ENCODE assay signal across 9 cellular contexts in genomic region chr17:8223356-8224063, GRCh38. TPM values are rescaled to one million over a fixed set of nuclear protein-coding genes. Genes with fewer than 3 reads are reported as not detected.
DNase-seq lines count a peak whose midpoint lies in the region; ATAC-seq, FAIRE-seq and TF ChIP-seq lines count a peak whose summit lies in the region.
"Had no signal": no experiment of that assay in that cellular context is flagged by ENCODE, and none has a peak within 500 bp of the region (broad histone marks: within the 10 kb centered on the region; RNA-seq: fewer than 3 reads in every experiment).

No MANE protein-coding gene starts in this region.

- ATAC-seq in activated CD8-positive, alpha-beta T cell treated with anti-CD3 and anti-CD28 coated beads for 36 hours = peak; percentile 26
- ATAC-seq in thoracic aorta (ENCODE audit: insufficient number of reproducible peaks, low FRiP score, low read depth) (no peak), GM21528 (IDR thresholded peaks at IDR 0.05; ENCODE audit: low FRiP score, unreplicated experiment) (no peak)

- no peak for TF ChIP-seq POLR2A in endothelial cell of umbilical vein (IDR thresholded peaks at IDR 0.05; ENCODE audit: low read depth, low read length)

- intact Hi-C loops in CD14-positive monocyte (cut with micrococcal nuclease) = loop anchor here (2.0 to 5.0 kb wide), 6 partner anchors 23 to 106 kb away; partner anchors contain the start of genes ALOXE3 (in 1 of the 2), BORCS6 (in 1 of the 2), CTC1 (in 1 of the 2) and PFAS (in 1 of the 2)
- intact Hi-C loops in activated CD8-positive, alpha-beta T cell treated with anti-CD3 and anti-CD28 coated beads for 36 hours (cut with micrococcal nuclease) = loop anchor here (2.0 to 5.0 kb wide), 3 partner anchors 79 to 105 kb away; partner anchors contain the start of gene ALOXE3
- intact Hi-C loops in endothelial cell of umbilical vein (cut with micrococcal nuclease) = no loop called here

- H3K36me3 ChIP-seq in GM23248 (ENCODE audit: low read depth) (no peaks in the 10 kb centered on the region), endothelial cell of umbilical vein (ENCODE audit: control insufficient read depth in 2 of 2, extremely low read depth in 1 of 2, insufficient read depth in 2 of 2, low read length in 2 of 2) (peaks cover 0 to 8% of the 10 kb centered on the region in 2 experiments), thoracic aorta (peaks cover 11% of the 10 kb centered on the region)

- peak overlapping the region; percentile 94 for H3K27ac ChIP-seq in GM23248
- H3K27ac ChIP-seq in endothelial cell of umbilical vein (ENCODE audit: insufficient read depth, low read depth, low read length) = peak overlapping the region; percentile 90
- peak overlapping the region; percentile 97 to 100 for H3K27ac ChIP-seq in thoracic aorta

- peaks cover 57% of the 10 kb centered on the region for H3F3A ChIP-seq in GM23248 (ENCODE audit: insufficient read depth)

- FAIRE-seq in endothelial cell of umbilical vein (lab: Jason Lieb, UNC) = no peak
- FAIRE-seq: TTC549 had no signal

- no peaks in the 10 kb centered on the region for H3K9me3 ChIP-seq in GM23248 (ENCODE audit: low read depth)
- H3K9me3 ChIP-seq in endothelial cell of umbilical vein (replicated peaks; ENCODE audit: control insufficient read depth, insufficient read depth, low read length) = no peaks in the 10 kb centered on the region
- H3K9me3 ChIP-seq in thoracic aorta = no peaks in the 10 kb centered on the region

- H3K9ac ChIP-seq in GM23248 (peak overlapping the region; percentile 92), endothelial cell of umbilical vein (replicated peaks; ENCODE audit: extremely low read depth, insufficient read depth, low read length) (peak overlapping the region; percentile 66)

- H3K4me2 ChIP-seq in GM23248 (ENCODE audit: unreplicated experiment) = peak overlapping the region; percentile 94
- H3K4me2 ChIP-seq in endothelial cell of umbilical vein (ENCODE audit: insufficient read depth, low read length) = peak overlapping the region; percentile 60

- H3K9me3 Mint-ChIP-seq in CD14-positive monocyte = peaks cover 0 to 3% (median 0%) of the 10 kb centered on the region in 7 donors
- no peaks in the 10 kb centered on the region for H3K9me3 Mint-ChIP-seq in activated CD8-positive, alpha-beta T cell treated with anti-CD3 and anti-CD28 coated beads for 36 hours

- POLR2A ChIA-PET in activated CD8-positive, alpha-beta T cell treated with anti-CD3 and anti-CD28 coated beads for 36 hours (lab: Charles Lee) = interaction anchor here (0.7 to 8.8 kb wide), 21 partner anchors 10 to 981 kb away, joined by 3 to 232 read pairs (median 6); partner anchors contain the start of genes ALOXE3, AURKB, BORCS6 and CTC1
- POLR2A ChIA-PET in endothelial cell of umbilical vein (lab: Charles Lee) = interaction anchor here (0.9 to 1.1 kb wide), 2 partner anchors 25 to 50 kb away, joined by 4 to 6 read pairs; no protein-coding TSS in a partner anchor

- H3K27ac Mint-ChIP-seq in CD14-positive monocyte = peak overlapping the region; percentile 98 to 99 (median 98)
- peak overlapping the region; percentile 99 for H3K27ac Mint-ChIP-seq in activated CD8-positive, alpha-beta T cell treated with anti-CD3 and anti-CD28 coated beads for 36 hours

- WGBS in GM23248 (ENCODE audit: low coverage in 1 of 2, low lambda C conversion rate in 2 of 2, missing lambda C conversion rate in 2 of 2), 2 experiments = 3 to 4% methylated on average over 27 of the region's 27 CpGs

- no peak for DNase-seq in CD14-positive monocyte (ENCODE audit: low spot score)
- peak; percentile 71 for DNase-seq in GM23248
- peak; percentile 32 for DNase-seq in NCI-H226
- DNase-seq in activated CD8-positive, alpha-beta T cell treated with anti-CD3 and anti-CD28 coated beads for 36 hours = peak; percentile 80
- DNase-seq in endothelial cell of umbilical vein (ENCODE audit: low read depth, low spot score) = no peak
- peak; percentile 47 for DNase-seq in mucosa of gallbladder (ENCODE audit: low spot score)
- DNase-seq in thoracic aorta (ENCODE audit: low spot score) = no peak

- no peaks in the 10 kb centered on the region for H4K20me1 ChIP-seq in GM23248 (ENCODE audit: insufficient read depth)
- no peaks in the 10 kb centered on the region for H4K20me1 ChIP-seq in endothelial cell of umbilical vein (replicated peaks; ENCODE audit: control insufficient read depth, extremely low read depth, insufficient read depth, low read length)

- H3K9me1 ChIP-seq in endothelial cell of umbilical vein (replicated peaks; ENCODE audit: control insufficient read depth, extremely low read depth, insufficient read depth, low read length) = no peaks in the 10 kb centered on the region

- H3K27me3 ChIP-seq in GM23248 (replicated peaks; ENCODE audit: insufficient read depth) = no peaks in the 10 kb centered on the region
- no peaks in the 10 kb centered on the region for H3K27me3 ChIP-seq in endothelial cell of umbilical vein (ENCODE audit: control insufficient read depth in 2 of 2, insufficient read depth in 2 of 2, low read length in 2 of 2)
- no peaks in the 10 kb centered on the region for H3K27me3 ChIP-seq in thoracic aorta (replicated peaks; ENCODE audit: insufficient read depth)

- BruUV-seq in endothelial cell of umbilical vein (replicated peaks; lab: Mats Ljungman, UMichigan) = TSS peak; percentile 19

- H3K36me3 Mint-ChIP-seq in CD14-positive monocyte = peaks cover 34 to 39% of the 10 kb centered on the region in 2 donors
- H3K36me3 Mint-ChIP-seq in activated CD8-positive, alpha-beta T cell treated with anti-CD3 and anti-CD28 coated beads for 36 hours (ENCODE audit: low read depth) = peaks cover 32% of the 10 kb centered on the region

- H3K9me2 ChIP-seq in GM23248 (ENCODE audit: insufficient read depth) = no peaks in the 10 kb centered on the region

- H3K4me3 Mint-ChIP-seq in CD14-positive monocyte = peak overlapping the region; percentile 96 to 98
- peak overlapping the region; percentile 97 for H3K4me3 Mint-ChIP-seq in activated CD8-positive, alpha-beta T cell treated with anti-CD3 and anti-CD28 coated beads for 36 hours

- H3K4me1 ChIP-seq in GM23248 (ENCODE audit: insufficient read depth) = peaks cover 17% of the 10 kb centered on the region; the same call in 1 of the 2 replicates
- H3K4me1 ChIP-seq in endothelial cell of umbilical vein (ENCODE audit: control insufficient read depth, extremely low read depth, insufficient read depth, low read length) = peaks cover 9% of the 10 kb centered on the region
- H3K4me1 ChIP-seq in thoracic aorta (ENCODE audit: control insufficient read depth in 1 of 2, low read depth in 2 of 2) = peaks cover 9 to 21% of the 10 kb centered on the region in 2 donors

- dilution Hi-C loops in endothelial cell of umbilical vein (cut with MboI; ENCODE audit: extremely low pct_ligation_motif_present, low sequenced_read_pairs) = no loop called here

- H2AFZ ChIP-seq in GM23248 (peak overlapping the region; percentile 83), endothelial cell of umbilical vein (ENCODE audit: low read depth, low read length) (peak overlapping the region; percentile 57)

- H3K4me3 ChIP-seq in GM23248 (peak overlapping the region; percentile 86), endothelial cell of umbilical vein (replicated peaks in 1 of 3; ENCODE audit: insufficient read depth in 1 of 3, low read depth in 1 of 3, low read length in 3 of 3) (peak overlapping the region in 2 of 3 experiments; percentile 41 to 58), thoracic aorta (peak overlapping the region; percentile 94)

- peaks cover 48% of the 10 kb centered on the region for H3K4me1 Mint-ChIP-seq in CD14-positive monocyte
- H3K4me1 Mint-ChIP-seq in activated CD8-positive, alpha-beta T cell treated with anti-CD3 and anti-CD28 coated beads for 36 hours (ENCODE audit: low read depth) = peaks cover 34% of the 10 kb centered on the region

- CTCF ChIA-PET in activated CD8-positive, alpha-beta T cell treated with anti-CD3 and anti-CD28 coated beads for 36 hours (lab: Charles Lee) = interaction anchor here (0.9 to 4.9 kb wide), 15 partner anchors 18 to 160 kb away, joined by 3 to 47 read pairs (median 4); partner anchors contain the start of genes ALOXE3, BORCS6, CTC1 and PER1
- CTCF ChIA-PET in endothelial cell of umbilical vein (lab: Charles Lee) = interaction anchor here (1.0 to 3.4 kb wide), 8 partner anchors 14 to 163 kb away, joined by 3 to 34 read pairs (median 4); partner anchors contain the start of genes BORCS6 and CTC1

- no peaks in the 10 kb centered on the region for H3K79me2 ChIP-seq in GM23248 (ENCODE audit: insufficient read depth)
- H3K79me2 ChIP-seq in endothelial cell of umbilical vein (ENCODE audit: control insufficient read depth, insufficient read depth, low read length) = no peaks in the 10 kb centered on the region

- in situ Hi-C loops in GM23248 (cut with MboI) = no loop called here

- peak; percentile 24 for TF ChIP-seq CTCF in CD14-positive monocyte (IDR thresholded peaks at IDR 0.05)
- TF ChIP-seq CTCF in activated CD8-positive, alpha-beta T cell treated with anti-CD3 and anti-CD28 coated beads for 36 hours (IDR thresholded peaks at IDR 0.05) = no peak
- no peak for TF ChIP-seq CTCF in endothelial cell of umbilical vein (IDR thresholded peaks at IDR 0.05; ENCODE audit: extremely low read depth in 1 of 2, insufficient read depth in 1 of 2, low read depth in 1 of 2, low read length in 2 of 2)
- no peak for TF ChIP-seq CTCF in thoracic aorta (IDR thresholded peaks at IDR 0.05)

- peaks cover 0 to 5% (median 0%) of the 10 kb centered on the region in 3 donors for H3K27me3 Mint-ChIP-seq in CD14-positive monocyte (ENCODE audit: low read depth in 3 of 3)
- peaks cover 8% of the 10 kb centered on the region for H3K27me3 Mint-ChIP-seq in activated CD8-positive, alpha-beta T cell treated with anti-CD3 and anti-CD28 coated beads for 36 hours

RNA-seq across cellular contexts. Expression of gene AURKB, which starts 13.1 kb away (rescaled TPM):
- polyA plus RNA-seq in CD14-positive monocyte = under 1 TPM; 0.38 to 0.79 TPM
- total RNA-seq in GM23248 (2014; rRNA removed; shearing (Covaris generic)) = 9.4 and 18.4 TPM in 2 replicates
- 22.9 and 24.1 TPM in 2 replicates for polyA plus RNA-seq in GM23248 (2016; fragmentation: Nextera tagmentation; extraction: Ambion mirVana)
- total RNA-seq in activated CD8-positive, alpha-beta T cell treated with anti-CD3 and anti-CD28 coated beads for 36 hours = 100 to 1,000 TPM; 170 to 174 TPM
- total RNA-seq in endothelial cell of umbilical vein = 104 and 107 TPM in 2 replicates
- 67.8 and 69.2 TPM in 2 replicates for polyA plus RNA-seq in endothelial cell of umbilical vein
- polyA plus RNA-seq in endothelial cell of umbilical vein (2011; cell fraction: cytosol; rRNA removed) = 49.1 and 58.3 TPM in 2 replicates
- polyA plus RNA-seq in endothelial cell of umbilical vein (2011; cell fraction: nucleus; rRNA removed) = 205 and 232 TPM in 2 replicates
- 40.6 and 74.7 TPM in 2 replicates for polyA plus RNA-seq in endothelial cell of umbilical vein (2012)
- polyA minus RNA-seq in endothelial cell of umbilical vein = 39.4 and 45.9 TPM in 2 replicates
- 30.4 TPM for polyA minus RNA-seq in endothelial cell of umbilical vein (2011; cell fraction: cytosol; rRNA and poly(A)+ RNA removed)
- 59.3 and 75.2 TPM in 2 replicates for polyA minus RNA-seq in endothelial cell of umbilical vein (2011; cell fraction: nucleus; rRNA and poly(A)+ RNA removed)
- total RNA-seq in mucosa of gallbladder = 1.9 TPM
- total RNA-seq in thoracic aorta = 1 to 10 TPM in 1 of 2 donors, not detected in 1; 1.6 TPM

RNA-seq across cellular contexts. Expression of gene CTC1, which starts 24.3 kb away (rescaled TPM):
- 1 to 10 TPM; 2.2 to 4.1 TPM for polyA plus RNA-seq in CD14-positive monocyte
- 2.0 and 7.0 TPM in 2 replicates for total RNA-seq in GM23248 (2014; rRNA removed; shearing (Covaris generic))
- polyA plus RNA-seq in GM23248 (2016; fragmentation: Nextera tagmentation; extraction: Ambion mirVana) = 5.4 and 6.0 TPM in 2 replicates
- total RNA-seq in activated CD8-positive, alpha-beta T cell treated with anti-CD3 and anti-CD28 coated beads for 36 hours = 10 to 100 TPM; 53.0 to 60.3 TPM
- total RNA-seq in endothelial cell of umbilical vein = 49.9 and 53.2 TPM in 2 replicates
- polyA plus RNA-seq in endothelial cell of umbilical vein = 36.3 and 38.3 TPM in 2 replicates
- polyA plus RNA-seq in endothelial cell of umbilical vein (2011; cell fraction: cytosol; rRNA removed) = 16.1 and 20.2 TPM in 2 replicates
- 193 and 243 TPM in 2 replicates for polyA plus RNA-seq in endothelial cell of umbilical vein (2011; cell fraction: nucleus; rRNA removed)
- 19.8 and 23.3 TPM in 2 replicates for polyA plus RNA-seq in endothelial cell of umbilical vein (2012)
- 32.1 and 64.0 TPM in 2 replicates for polyA minus RNA-seq in endothelial cell of umbilical vein
- 7.5 TPM for polyA minus RNA-seq in endothelial cell of umbilical vein (2011; cell fraction: cytosol; rRNA and poly(A)+ RNA removed)
- polyA minus RNA-seq in endothelial cell of umbilical vein (2011; cell fraction: nucleus; rRNA and poly(A)+ RNA removed) = 59.5 and 74.4 TPM in 2 replicates
- total RNA-seq in mucosa of gallbladder = 66.3 TPM
- 10 to 100 TPM; 25.3 to 38.6 TPM for total RNA-seq in thoracic aorta

RNA-seq across cellular contexts. Expression of gene PFAS, which starts 25.6 kb away (rescaled TPM):
- polyA plus RNA-seq in CD14-positive monocyte (1 to 10 TPM; 4.1 to 4.4 TPM), GM23248 (2016; fragmentation: Nextera tagmentation; extraction: Ambion mirVana) (14.8 and 16.0 TPM in 2 replicates), endothelial cell of umbilical vein (31.4 and 34.1 TPM in 2 replicates)
- 13.4 and 33.0 TPM in 2 replicates for total RNA-seq in GM23248 (2014; rRNA removed; shearing (Covaris generic))
- total RNA-seq in activated CD8-positive, alpha-beta T cell treated with anti-CD3 and anti-CD28 coated beads for 36 hours = 100 to 1,000 TPM; 152 to 157 TPM
- total RNA-seq in endothelial cell of umbilical vein (84.1 and 108 TPM in 2 replicates), mucosa of gallbladder (31.4 TPM), thoracic aorta (10 to 100 TPM; 13.2 to 15.2 TPM)
- 21.0 and 21.9 TPM in 2 replicates for polyA plus RNA-seq in endothelial cell of umbilical vein (2011; cell fraction: cytosol; rRNA removed)
- polyA plus RNA-seq in endothelial cell of umbilical vein (2011; cell fraction: nucleus; rRNA removed) = 155 and 168 TPM in 2 replicates
- polyA plus RNA-seq in endothelial cell of umbilical vein (2012) = 40.9 and 65.9 TPM in 2 replicates
- polyA minus RNA-seq in endothelial cell of umbilical vein = 113 and 126 TPM in 2 replicates
- 63.9 TPM for polyA minus RNA-seq in endothelial cell of umbilical vein (2011; cell fraction: cytosol; rRNA and poly(A)+ RNA removed)
- polyA minus RNA-seq in endothelial cell of umbilical vein (2011; cell fraction: nucleus; rRNA and poly(A)+ RNA removed) = 64.9 and 69.7 TPM in 2 replicates

RNA-seq across cellular contexts. Expression of gene BORCS6, which starts 33.5 kb away (rescaled TPM):
- polyA plus RNA-seq in CD14-positive monocyte (10 to 100 TPM; 13.9 to 14.1 TPM), GM23248 (2016; fragmentation: Nextera tagmentation; extraction: Ambion mirVana) (3.4 and 4.5 TPM in 2 replicates), endothelial cell of umbilical vein (8.0 and 9.7 TPM in 2 replicates)
- total RNA-seq in GM23248 (2014; rRNA removed; shearing (Covaris generic)) = 3.9 and 5.6 TPM in 2 replicates
- 1 to 10 TPM; 5.5 to 6.2 TPM for total RNA-seq in activated CD8-positive, alpha-beta T cell treated with anti-CD3 and anti-CD28 coated beads for 36 hours
- total RNA-seq in endothelial cell of umbilical vein (8.3 and 9.0 TPM in 2 replicates), mucosa of gallbladder (12.4 TPM), thoracic aorta (10 to 100 TPM; 11.9 to 13.8 TPM)
- 4.8 and 6.6 TPM in 2 replicates for polyA plus RNA-seq in endothelial cell of umbilical vein (2011; cell fraction: cytosol; rRNA removed)
- polyA plus RNA-seq in endothelial cell of umbilical vein (2011; cell fraction: nucleus; rRNA removed) = 2.5 and 2.8 TPM in 2 replicates
- polyA plus RNA-seq in endothelial cell of umbilical vein (2012) = 3.7 and 4.4 TPM in 2 replicates
- 3.1 and 4.6 TPM in 2 replicates for polyA minus RNA-seq in endothelial cell of umbilical vein
- 8.5 TPM for polyA minus RNA-seq in endothelial cell of umbilical vein (2011; cell fraction: cytosol; rRNA and poly(A)+ RNA removed)
- polyA minus RNA-seq in endothelial cell of umbilical vein (2011; cell fraction: nucleus; rRNA and poly(A)+ RNA removed) = 1.0 and 2.1 TPM in 2 replicates

RNA-seq across cellular contexts. Expression of gene TMEM107, which starts 47.3 kb away (rescaled TPM):
- polyA plus RNA-seq in CD14-positive monocyte (10 to 100 TPM; 31.4 to 37.4 TPM), GM23248 (2016; fragmentation: Nextera tagmentation; extraction: Ambion mirVana) (20.6 and 20.9 TPM in 2 replicates), endothelial cell of umbilical vein (31.6 and 36.9 TPM in 2 replicates)
- total RNA-seq in GM23248 (2014; rRNA removed; shearing (Covaris generic)) = 11.6 TPM in 2 replicates
- 10 to 100 TPM; 33.4 to 35.9 TPM for total RNA-seq in activated CD8-positive, alpha-beta T cell treated with anti-CD3 and anti-CD28 coated beads for 36 hours
- total RNA-seq in endothelial cell of umbilical vein (20.0 and 20.4 TPM in 2 replicates), mucosa of gallbladder (22.5 TPM), thoracic aorta (10 to 100 TPM in 1 of 2 donors, 1 to 10 TPM in 1; 8.4 to 32.1 TPM)
- polyA plus RNA-seq in endothelial cell of umbilical vein (2011; cell fraction: cytosol; rRNA removed) = 19.7 and 20.9 TPM in 2 replicates
- polyA plus RNA-seq in endothelial cell of umbilical vein (2011; cell fraction: nucleus; rRNA removed) = 13.5 and 14.4 TPM in 2 replicates
- 15.9 and 18.3 TPM in 2 replicates for polyA plus RNA-seq in endothelial cell of umbilical vein (2012)
- polyA minus RNA-seq in endothelial cell of umbilical vein = 80.7 and 114 TPM in 2 replicates
- 29.3 TPM for polyA minus RNA-seq in endothelial cell of umbilical vein (2011; cell fraction: cytosol; rRNA and poly(A)+ RNA removed)
- 65.0 and 76.3 TPM in 2 replicates for polyA minus RNA-seq in endothelial cell of umbilical vein (2011; cell fraction: nucleus; rRNA and poly(A)+ RNA removed)

Comparison
In these comparisons a context has a peak if more than half of its experiments do, and no peak if none do; other contexts are left out.
1. DNase-seq: peak in GM23248 (single experiment), NCI-H226 (single experiment), activated CD8-positive, alpha-beta T cell treated with anti-CD3 and anti-CD28 coated beads for 36 hours (single experiment) and mucosa of gallbladder (single experiment); none in CD14-positive monocyte (single experiment), endothelial cell of umbilical vein (single experiment) and thoracic aorta (single experiment).
2. Peak in every context shown above with its lines, with median percentiles within 50 percentile points of each other: H3K27ac ChIP-seq and H3K4me3 ChIP-seq.